ENCODE assay signal across 31 cellular contexts in the genomic region with DNA sequence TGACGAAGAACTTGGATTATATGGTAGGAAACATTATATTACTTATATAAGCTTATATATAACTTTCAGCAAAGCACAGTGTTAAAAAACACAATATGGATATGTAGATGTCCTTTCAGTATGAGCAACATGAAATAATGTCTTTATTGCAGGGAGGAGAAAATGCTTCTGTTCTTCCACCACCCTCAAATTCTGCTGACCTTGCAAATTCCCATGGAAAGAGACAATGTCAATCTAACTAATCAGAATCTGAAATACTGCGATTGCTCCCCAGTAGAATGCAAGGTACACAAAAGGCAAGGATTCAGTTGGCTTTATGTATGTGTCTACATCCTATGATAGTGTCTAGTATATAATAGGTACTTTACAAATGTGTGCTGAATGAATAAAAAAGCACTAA. TPM values are rescaled to one million over a fixed set of nuclear protein-coding genes. Genes with fewer than 3 reads are reported as not detected.
"Had no signal": no experiment of that assay in that cellular context is flagged by ENCODE, and none has a peak within 500 bp of the region (broad histone marks: within the 10 kb centered on the region; RNA-seq: fewer than 3 reads in every experiment).

No MANE protein-coding gene starts in this region.

- H3K4me1 ChIP-seq: esophagus muscularis mucosa, foreskin keratinocyte, left lung, prostate gland, right atrium auricular region, sigmoid colon, testis, tibial nerve, upper lobe of left lung had no signal

- H3K36me3 Mint-ChIP-seq: natural killer cell; stimulated activated effector memory CD8-positive, alpha-beta T cell treated with anti-CD3 and anti-CD28 coated beads, Interleukin-12 subunit alpha, Interleukin-12 subunit beta, amount 100 ng/mL, for 72 hours had no signal

- H3K27ac Mint-ChIP-seq: natural killer cell; stimulated activated effector memory CD8-positive, alpha-beta T cell treated with anti-CD3 and anti-CD28 coated beads, Interleukin-12 subunit alpha, Interleukin-12 subunit beta, amount 100 ng/mL, for 72 hours had no signal

- ATAC-seq: foreskin keratinocyte; left cardiac atrium; left lung; natural killer cell; stimulated activated effector memory CD8-positive, alpha-beta T cell treated with anti-CD3 and anti-CD28 coated beads, Interleukin-12 subunit alpha, Interleukin-12 subunit beta, amount 100 ng/mL, for 72 hours; stimulated activated naive CD8-positive, alpha-beta T cell treated with anti-CD3 and anti-CD28 coated beads, Interleukin-15, Interleukin-2, amounts not matched to agents 100 U/mL and 50 U/mL, for 24 hours had no signal

- H3K4me1 Mint-ChIP-seq: natural killer cell; stimulated activated effector memory CD8-positive, alpha-beta T cell treated with anti-CD3 and anti-CD28 coated beads, Interleukin-12 subunit alpha, Interleukin-12 subunit beta, amount 100 ng/mL, for 72 hours had no signal

- H3K36me3 ChIP-seq: esophagus muscularis mucosa, heart right ventricle, left lung, prostate gland, right atrium auricular region, sigmoid colon, tibial nerve, upper lobe of left lung had no signal

- H3K4me3 Mint-ChIP-seq: endodermal cell; natural killer cell; neural crest cell; stimulated activated effector memory CD8-positive, alpha-beta T cell treated with anti-CD3 and anti-CD28 coated beads, Interleukin-12 subunit alpha, Interleukin-12 subunit beta, amount 100 ng/mL, for 72 hours had no signal

- H3K4me3 ChIP-seq: esophagus muscularis mucosa, heart right ventricle, left lung, prostate gland, right atrium auricular region, sigmoid colon, testis, tibial nerve, upper lobe of left lung had no signal

- H3K9me3 ChIP-seq: esophagus muscularis mucosa, prostate gland, right atrium auricular region, sigmoid colon, testis, upper lobe of left lung had no signal

- FAIRE-seq: colon, urothelium cell line had no signal

- H3K27me3 ChIP-seq: esophagus muscularis mucosa, foreskin keratinocyte, heart right ventricle, left lung, right atrium auricular region, sigmoid colon, testis, tibial nerve, upper lobe of left lung had no signal

- DNase-seq: effector CD8-positive, alpha-beta T cell; endodermal cell; foreskin keratinocyte; glutamatergic neuron; heart right ventricle; hippocampal formation; left cardiac atrium; left lung; mammary epithelial cell; mesendoderm; natural killer cell; nucleus accumbens; sigmoid colon; stimulated activated CD4-positive, alpha-beta T cell treated with anti-CD3 and anti-CD28 coated beads, Interleukin-2, amount 100 ng/mL, for 24 hours; stimulated activated CD4-positive, alpha-beta T cell treated with anti-CD3 and anti-CD28 coated beads, Interleukin-4, amount 100 ng/mL, for 24 hours; stimulated activated naive CD8-positive, alpha-beta T cell treated with anti-CD3 and anti-CD28 coated beads, Interleukin-15, Interleukin-2, amounts not matched to agents 100 U/mL and 50 U/mL, for 24 hours; substantia nigra; testis; upper lobe of left lung had no signal

- H3K27ac ChIP-seq: esophagus muscularis mucosa, foreskin keratinocyte, heart right ventricle, left lung, prostate gland, right atrium auricular region, sigmoid colon, testis, tibial nerve, upper lobe of left lung had no signal

RNA-seq across cellular contexts. Expression of gene MGAT4C, which starts 26.4 kb away (rescaled TPM):
- total RNA-seq: epithelial cell of proximal tubule, fibroblast of lung, foreskin keratinocyte, kidney epithelial cell, mammary epithelial cell, mononuclear cell, natural killer cell had no signal
- polyA plus RNA-seq: fibroblast of lung, foreskin keratinocyte, mammary epithelial cell had no signal
